ENCODE assay signal across 23 cellular contexts in genomic region chr6:133355922-133356321, GRCh38.
DNase-seq lines count a peak whose midpoint lies in the region; ATAC-seq and TF ChIP-seq lines count a peak whose summit lies in the region.
"Had no signal": no experiment of that assay in that cellular context is flagged by ENCODE, and none has a peak within 500 bp of the region (broad histone marks: within the 10 kb centered on the region; RNA-seq: fewer than 3 reads in every experiment).

No MANE protein-coding gene starts in this region.

- no peaks in the 10 kb centered on the region for H3K9me3 Mint-ChIP-seq in GM23338
- H3K9me3 Mint-ChIP-seq: CD4-positive, alpha-beta memory T cell; CD8-positive, alpha-beta memory T cell had no signal

- no peaks in the 10 kb centered on the region for H3K36me3 ChIP-seq in GM23338 (ENCODE audit: insufficient read depth)
- H3K36me3 ChIP-seq in HEK293 (ENCODE audit: control insufficient read depth in 2 of 2, insufficient read depth in 1 of 2, low read length in 2 of 2): no peaks in the 10 kb centered on the region
- H3K36me3 ChIP-seq in psoas muscle (ENCODE audit: insufficient read depth in 1 of 2, low read depth in 1 of 2): no peaks in the 10 kb centered on the region
- H3K36me3 ChIP-seq: BE2C had no signal

- H3K27me3 ChIP-seq in GM23338 (ENCODE audit: insufficient read depth) (no peaks in the 10 kb centered on the region), psoas muscle (ENCODE audit: insufficient read depth in 3 of 3, low read length in 2 of 3) (no peaks in the 10 kb centered on the region)
- H3K27me3 ChIP-seq: BE2C, BLaER1 had no signal

- H3K4me3 ChIP-seq in GM23338: no peak overlapping the region
- H3K4me3 ChIP-seq in HEK293 (ENCODE audit: low read depth, low read length): no peak overlapping the region
- no peak overlapping the region for H3K4me3 ChIP-seq in psoas muscle
- no peak overlapping the region for H3K4me3 ChIP-seq in coronary artery
- H3K4me3 ChIP-seq: BLaER1 had no signal

- H3K36me3 Mint-ChIP-seq in GM23338 (ENCODE audit: low read depth): no peaks in the 10 kb centered on the region
- H3K36me3 Mint-ChIP-seq: CD14-positive monocyte; CD4-positive, alpha-beta memory T cell; CD4-positive, CD25-positive, alpha-beta regulatory T cell; CD8-positive, alpha-beta memory T cell had no signal

- H2AFZ ChIP-seq in GM23338: no peak overlapping the region

- H3K4me1 ChIP-seq in GM23338 (ENCODE audit: insufficient read depth) (no peaks in the 10 kb centered on the region), HEK293 (ENCODE audit: control insufficient read depth, insufficient read depth, low read length) (peaks cover 37% of the 10 kb centered on the region), psoas muscle (peaks cover 59% of the 10 kb centered on the region)
- H3K4me1 ChIP-seq: BLaER1 had no signal

- POLR2A ChIA-PET in HEK293 (lab: Yijun Ruan, JAX): no interaction called here

- peak overlapping the region; percentile 9; the same call in 1 of the 2 replicates for H3K27ac Mint-ChIP-seq in GM23338
- H3K27ac Mint-ChIP-seq: CD14-positive monocyte; CD4-positive, alpha-beta memory T cell; CD4-positive, CD25-positive, alpha-beta regulatory T cell; CD8-positive, alpha-beta memory T cell had no signal

- H3F3A ChIP-seq in GM23338 (replicated peaks; ENCODE audit: low read depth): no peaks in the 10 kb centered on the region

- no peaks in the 10 kb centered on the region for H3K9me2 ChIP-seq in GM23338 (ENCODE audit: insufficient read depth)

- intact Hi-C loops in psoas muscle (cut with DNase I): no loop called here

- WGBS in psoas muscle, 3 donors: 75 to 98% (median 81%) methylated on average over 3 of the region's 3 CpGs

- no peaks in the 10 kb centered on the region for H3K79me2 ChIP-seq in GM23338 (replicated peaks; ENCODE audit: insufficient read depth)

- H3K27ac ChIP-seq in GM23338 (ENCODE audit: low read depth) (no peak overlapping the region), HEK293 (ENCODE audit: extremely low read depth, low read depth, low read length) (no peak overlapping the region), psoas muscle (peak overlapping the region; percentile 13), coronary artery (no peak overlapping the region)
- H3K27ac ChIP-seq: BLaER1 had no signal

- H3K4me2 ChIP-seq in GM23338: no peak overlapping the region
- H3K4me2 ChIP-seq: BLaER1 had no signal

- no peak for TF ChIP-seq CTCF in GM23338 (conservative IDR thresholded peaks at IDR 0.05; ENCODE audit: low read depth in 2 of 2)
- TF ChIP-seq CTCF in HEK293 (tag by site-specific recombination; IDR thresholded peaks at IDR 0.05): no peak
- TF ChIP-seq CTCF in psoas muscle (IDR thresholded peaks at IDR 0.05): no peak
- no peak for TF ChIP-seq CTCF in coronary artery (IDR thresholded peaks at IDR 0.05)

- no peaks in the 10 kb centered on the region for H3K27me3 Mint-ChIP-seq in GM23338 (ENCODE audit: insufficient read depth, low read depth, poor library complexity)
- H3K27me3 Mint-ChIP-seq: CD4-positive, alpha-beta memory T cell; CD4-positive, CD25-positive, alpha-beta regulatory T cell; CD8-positive, alpha-beta memory T cell had no signal

- CTCF ChIA-PET in HEK293 (lab: Yijun Ruan, JAX): interaction anchor here (0.6 kb wide), 1 partner anchor 79 kb away, joined by 3 read pairs; no protein-coding TSS in a partner anchor

- H3K4me3 Mint-ChIP-seq in GM23338: no peak overlapping the region
- H3K4me3 Mint-ChIP-seq: CD14-positive monocyte; CD4-positive, alpha-beta memory T cell; CD4-positive, CD25-positive, alpha-beta regulatory T cell; CD8-positive, alpha-beta memory T cell had no signal

- H4K20me1 ChIP-seq in GM23338 (replicated peaks; ENCODE audit: insufficient read depth): no peaks in the 10 kb centered on the region
- H4K20me1 ChIP-seq: BLaER1 had no signal

- ATAC-seq in GM23338 (no peak), psoas muscle (no peak)

- DNase-seq in GM23338 (ENCODE audit: low spot score) (no peak), psoas muscle (no peak), NCI-H446 treated with DMSO at 0.1 percent for 48 hours (lab: John Stamatoyannopoulos, UW) (no peak), coronary artery (ENCODE audit: low spot score) (no peak)
- DNase-seq in activated naive CD4-positive, alpha-beta T cell treated with Interleukin-2 at 50 U/mL for 16 hours: no peak
- DNase-seq: 8988T; ACHN; BE2C; C1 segment of cervical spinal cord; CD4-positive, alpha-beta memory T cell; CD4-positive, CD25-positive, alpha-beta regulatory T cell; CD8-positive, alpha-beta memory T cell; COR-L47; DMS 273 treated with DMSO at 0.1 percent for 48 hours; DMS153; DMS53; DMS79; DND-41; EL; GDM1 had no signal

- H3K4me1 Mint-ChIP-seq in GM23338: peaks cover 3% of the 10 kb centered on the region; the same call in 1 of the 3 replicates
- H3K4me1 Mint-ChIP-seq: CD14-positive monocyte; CD4-positive, alpha-beta memory T cell; CD4-positive, CD25-positive, alpha-beta regulatory T cell; CD8-positive, alpha-beta memory T cell had no signal

- H3K9me3 ChIP-seq in HEK293 (ENCODE audit: control insufficient read depth, insufficient read depth, low read depth, low read length) (no peaks in the 10 kb centered on the region), psoas muscle (no peaks in the 10 kb centered on the region)
- H3K9me3 ChIP-seq: BE2C had no signal

TF ChIP-seq in GM23338, 12 proteins besides CTCF, POLR2A, EP300 and RAD21 (continues in another document):
- TF ChIP-seq CREB1 (CRISPR knock-in tag; IDR thresholded peaks at IDR 0.05; ENCODE audit: low read depth) (no peak), NANOG (IDR thresholded peaks at IDR 0.05; ENCODE audit: borderline replicate concordance) (no peak), ZNF331 (CRISPR knock-in tag; IDR thresholded peaks at IDR 0.05; ENCODE audit: low read depth) (no peak), ZNF114 (CRISPR knock-in tag; IDR thresholded peaks at IDR 0.05) (no peak), EZH2 (IDR thresholded peaks at IDR 0.05; ENCODE audit: low read depth, unreplicated experiment) (no peak)
- TF ChIP-seq, protein P1, sequence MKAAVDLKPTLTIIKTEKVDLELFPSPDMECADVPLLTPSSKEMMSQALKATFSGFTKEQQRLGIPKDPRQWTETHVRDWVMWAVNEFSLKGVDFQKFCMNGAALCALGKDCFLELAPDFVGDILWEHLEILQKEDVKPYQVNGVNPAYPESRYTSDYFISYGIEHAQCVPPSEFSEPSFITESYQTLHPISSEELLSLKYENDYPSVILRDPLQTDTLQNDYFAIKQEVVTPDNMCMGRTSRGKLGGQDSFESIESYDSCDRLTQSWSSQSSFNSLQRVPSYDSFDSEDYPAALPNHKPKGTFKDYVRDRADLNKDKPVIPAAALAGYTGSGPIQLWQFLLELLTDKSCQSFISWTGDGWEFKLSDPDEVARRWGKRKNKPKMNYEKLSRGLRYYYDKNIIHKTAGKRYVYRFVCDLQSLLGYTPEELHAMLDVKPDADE (IDR thresholded peaks at IDR 0.05): no peak

TF ChIP-seq in HEK293, 187 proteins besides CTCF, POLR2A, EP300 and RAD21:
- no peak for TF ChIP-seq KLF10 (tag by site-specific recombination; IDR thresholded peaks at IDR 0.05)
- TF ChIP-seq ZNF596 (tag by site-specific recombination; IDR thresholded peaks at IDR 0.05): peak; percentile 96
